25 cellular contexts compared by ENCODE assay signal in the genomic region with DNA sequence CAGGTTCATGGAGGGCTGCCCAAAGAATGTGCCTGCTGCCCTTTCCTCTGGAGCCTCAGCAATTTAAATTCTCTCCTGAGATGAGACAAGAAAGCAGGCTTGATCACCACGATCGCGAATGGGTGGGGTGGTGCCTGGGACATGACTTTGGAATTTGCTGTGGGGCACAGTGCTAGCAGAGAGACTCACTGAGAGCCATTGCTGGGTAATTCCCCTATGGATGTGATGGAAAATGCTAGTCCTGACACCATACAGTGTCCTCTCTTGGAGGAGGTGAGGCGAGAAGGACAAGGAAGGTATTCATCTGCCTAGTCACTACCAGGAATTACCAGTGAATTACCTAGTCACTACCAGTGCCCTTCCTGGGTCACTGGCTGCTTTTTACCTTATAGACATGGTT. TPM values are rescaled to one million over a fixed set of nuclear protein-coding genes. Genes with fewer than 3 reads are reported as not detected.
A peak's percentile ranks its signal among the peaks of the same experiment; 100 is the strongest.
DNase-seq lines count a peak whose midpoint lies in the region; ATAC-seq and TF ChIP-seq lines count a peak whose summit lies in the region.
"Had no signal": no experiment of that assay in that cellular context is flagged by ENCODE, and none has a peak within 500 bp of the region (broad histone marks: within the 10 kb centered on the region; RNA-seq: fewer than 3 reads in every experiment).

No MANE protein-coding gene starts in this region.

- peaks cover 19% of the 10 kb centered on the region for H3K4me1 Mint-ChIP-seq in neural crest cell
- H3K4me1 Mint-ChIP-seq: CD4-positive, CD25-positive, alpha-beta regulatory T cell had no signal

- TF ChIP-seq CTCF in cardiac muscle cell (IDR thresholded peaks at IDR 0.05; ENCODE audit: low read depth, low read length) (no peak), neural crest cell (conservative IDR thresholded peaks at IDR 0.05) (no peak)

- no peak overlapping the region for H3K4me3 ChIP-seq in cardiac muscle cell

- DNase-seq in cardiac muscle cell (ENCODE audit: low read depth in 1 of 2, low spot score in 1 of 2) (peak in 1 of 2 donors; percentile 37), left ventricle myocardium superior (no peak), islet precursor cell (peak; percentile 96), neural crest cell (ENCODE audit: low read depth, low spot score) (no peak), cortex of kidney (lab: John Stamatoyannopoulos, UW) (no peak), AG08396 (ENCODE audit: low spot score) (no peak), occipital lobe (lab: John Stamatoyannopoulos, UW) (no peak)
- DNase-seq in activated CD4-positive, alpha-beta T cell treated with anti-CD3 and anti-CD28 coated beads, Interleukin-2, amount 50 U/mL, for 1 hour = no peak
- DNase-seq: 8988T; BE2C; CD4-positive, CD25-positive, alpha-beta regulatory T cell; COR-L47; GF-D8; KG1; MV-4-11; NCI-H1417; NCI-H187; NCI-H2107; NCI-H2227 treated with DMSO at 0.1 percent for 48 hours; NCI-H510A treated with DMSO at 0.1 percent for 48 hours; NCI-H774; Right ventricle myocardium superior had no signal

- no peak for ATAC-seq in left ventricle myocardium superior

- H3K36me3 Mint-ChIP-seq in neural crest cell (ENCODE audit: low read depth) = no peaks in the 10 kb centered on the region

- H3K27ac ChIP-seq in cardiac muscle cell = peak overlapping the region; percentile 59

- H3K9me3 ChIP-seq in cardiac muscle cell (ENCODE audit: low read depth) = no peaks in the 10 kb centered on the region
- H3K9me3 ChIP-seq: BE2C had no signal

- no peaks in the 10 kb centered on the region for H3K27me3 ChIP-seq in cardiac muscle cell
- H3K27me3 ChIP-seq: BE2C had no signal

- H3K36me3 ChIP-seq in cardiac muscle cell = no peaks in the 10 kb centered on the region
- H3K36me3 ChIP-seq: BE2C had no signal

- peak overlapping the region; percentile 84 for H3K27ac Mint-ChIP-seq in neural crest cell (ENCODE audit: unreplicated experiment)
- H3K27ac Mint-ChIP-seq: CD4-positive, CD25-positive, alpha-beta regulatory T cell had no signal

- intact Hi-C loops in left ventricle myocardium superior (cut with micrococcal nuclease) = no loop called here

- peaks cover under 1% of the 10 kb centered on the region for H3K9me3 Mint-ChIP-seq in neural crest cell

- no peak overlapping the region for H3K4me3 Mint-ChIP-seq in neural crest cell
- H3K4me3 Mint-ChIP-seq: CD4-positive, CD25-positive, alpha-beta regulatory T cell had no signal

- peaks cover 30% of the 10 kb centered on the region for H3K4me1 ChIP-seq in cardiac muscle cell (ENCODE audit: low read depth)
- H3K4me1 ChIP-seq: BE2C had no signal

- no peaks in the 10 kb centered on the region for H3K27me3 Mint-ChIP-seq in neural crest cell (ENCODE audit: low read depth)

RNA-seq across cellular contexts. Expression of a gene that starts 15.5 kb away (rescaled TPM):
- 15.7 and 15.9 TPM in 2 replicates for total RNA-seq in cardiac muscle cell
- 11.5 and 15.6 TPM in 2 replicates for polyA plus RNA-seq in cardiac muscle cell
- total RNA-seq in left ventricle myocardium superior = 7.6 TPM
- total RNA-seq in neural crest cell = 0.51 and 0.86 TPM in 2 replicates
- 2.8 TPM for total RNA-seq in occipital lobe
- total RNA-seq: CD4-positive, CD25-positive, alpha-beta regulatory T cell; Daoy; OCI-LY7 had no signal
- polyA plus RNA-seq: AG04450 had no signal
